ENCODE assay signal across 8 cellular contexts in the genomic region with DNA sequence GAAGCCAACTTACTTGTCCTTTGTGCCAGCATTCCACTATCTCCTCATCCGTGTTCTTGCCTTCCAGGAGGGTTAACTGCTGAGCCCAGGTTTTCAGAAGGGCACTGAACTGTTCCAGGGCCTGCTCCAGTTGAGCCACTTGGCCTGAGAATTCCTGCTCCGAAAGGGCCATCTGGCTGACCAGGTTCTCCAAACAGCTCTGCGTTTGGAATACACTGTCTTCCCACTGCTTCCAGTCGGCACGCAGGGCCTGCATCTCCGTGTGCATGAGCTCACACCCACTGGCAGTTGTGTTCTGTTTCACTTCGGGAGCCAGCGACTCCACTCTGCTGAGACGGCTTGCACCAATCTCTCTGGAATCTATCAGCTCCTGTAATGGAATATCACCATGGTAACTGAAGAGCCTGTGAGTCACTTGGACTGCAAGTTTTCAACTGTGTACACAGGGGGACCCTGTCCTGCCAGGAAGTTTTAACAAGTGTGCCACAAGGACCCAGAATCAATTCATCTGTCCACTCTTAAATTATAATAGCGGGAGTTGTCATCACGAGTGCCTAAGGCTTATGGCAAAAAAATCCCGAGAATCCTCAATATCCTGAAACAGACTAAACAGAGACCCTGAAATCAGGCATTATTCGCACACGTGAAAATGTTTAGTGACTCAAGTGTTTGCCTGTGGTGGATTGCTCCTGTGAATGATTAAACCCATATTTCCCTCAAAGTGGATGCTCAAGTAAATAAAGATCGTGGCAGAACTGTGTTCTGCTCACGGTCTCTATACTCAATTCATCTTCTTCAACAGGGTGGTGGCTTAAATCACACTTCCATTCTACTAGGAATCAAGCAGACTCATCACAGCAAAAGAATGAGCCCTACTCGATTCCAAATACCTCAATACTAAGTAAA.
DNase-seq lines count a peak whose midpoint lies in the region; ATAC-seq, FAIRE-seq and TF ChIP-seq lines count a peak whose summit lies in the region.

No MANE protein-coding gene starts in this region.

- H3K27me3 ChIP-seq in HAP-1 (ENCODE audit: low read depth) (no peaks in the 10 kb centered on the region), astrocyte (ENCODE audit: insufficient read depth, low read length) (no peaks in the 10 kb centered on the region), right atrium auricular region (no peaks in the 10 kb centered on the region)

- peak overlapping the region; percentile 42 for H2AFZ ChIP-seq in astrocyte (ENCODE audit: low read depth, low read length)

- H3K4me1 ChIP-seq in HAP-1 (peaks cover 20% of the 10 kb centered on the region), astrocyte (ENCODE audit: insufficient read depth, low read length) (peaks cover 17% of the 10 kb centered on the region), right atrium auricular region (peaks cover 0 to 11% of the 10 kb centered on the region in 2 donors)

- ATAC-seq in GM21390 (IDR thresholded peaks at IDR 0.05; ENCODE audit: unreplicated experiment) (no peak), HG03521 (IDR thresholded peaks at IDR 0.05; ENCODE audit: unreplicated experiment) (no peak), HG03108 (IDR thresholded peaks at IDR 0.05; ENCODE audit: unreplicated experiment) (no peak)

- DNase-seq in HAP-1 (ENCODE audit: low spot score in 2 of 2) (peak; percentile 37 to 47), astrocyte (ENCODE audit: low read depth) (peak; percentile 97), right atrium auricular region (ENCODE audit: low spot score) (peak; percentile 92), putamen (ENCODE audit: low spot score) (peak; percentile 53), NCI-H1930 (lab: John Stamatoyannopoulos, UW) (no peak)

- peaks cover 8% of the 10 kb centered on the region for H3K36me3 Mint-ChIP-seq in astrocyte (ENCODE audit: low read depth, unreplicated experiment)

- H3K9ac ChIP-seq in astrocyte (ENCODE audit: low read length): peak overlapping the region; percentile 98

- peaks cover 24% of the 10 kb centered on the region for H3K4me1 Mint-ChIP-seq in astrocyte (ENCODE audit: low read depth, unreplicated experiment)

- no peaks in the 10 kb centered on the region for H3K9me3 Mint-ChIP-seq in astrocyte (ENCODE audit: unreplicated experiment)

- H3K4me3 ChIP-seq in HAP-1 (peak overlapping the region; percentile 6; the same call in 1 of the 2 replicates), astrocyte (ENCODE audit: insufficient read depth, low read depth, low read length) (peak overlapping the region; percentile 96), right atrium auricular region (peak overlapping the region; percentile 49 to 54)

- H3K9me3 ChIP-seq in HAP-1 (no peaks in the 10 kb centered on the region), astrocyte (ENCODE audit: insufficient read depth, low read depth, low read length) (no peaks in the 10 kb centered on the region), right atrium auricular region (no peaks in the 10 kb centered on the region)

- TF ChIP-seq CTCF in astrocyte (IDR thresholded peaks at IDR 0.05; ENCODE audit: insufficient read depth, low read depth, low read length): no peak
- no peak for TF ChIP-seq CTCF in right atrium auricular region (IDR thresholded peaks at IDR 0.05)

- H3K79me2 ChIP-seq in astrocyte (ENCODE audit: insufficient read depth, low read length): peaks cover 44% of the 10 kb centered on the region

- H3K27me3 Mint-ChIP-seq in astrocyte (ENCODE audit: low read depth, unreplicated experiment): no peaks in the 10 kb centered on the region

- H3K36me3 ChIP-seq in HAP-1 (replicated peaks): no peaks in the 10 kb centered on the region
- peaks cover 1% of the 10 kb centered on the region for H3K36me3 ChIP-seq in astrocyte (ENCODE audit: insufficient read depth, low read length)
- H3K36me3 ChIP-seq in right atrium auricular region: peaks cover 5% of the 10 kb centered on the region

- H3K27ac ChIP-seq in astrocyte (ENCODE audit: low read depth, low read length): peak overlapping the region; percentile 99
- peak overlapping the region; percentile 84 to 95 for H3K27ac ChIP-seq in right atrium auricular region

- peak overlapping the region; percentile 90 for H3K4me3 Mint-ChIP-seq in astrocyte (ENCODE audit: unreplicated experiment)

- peak overlapping the region; percentile 93 for H3K4me2 ChIP-seq in astrocyte (ENCODE audit: low read length)

- peaks cover 10% of the 10 kb centered on the region for H4K20me1 ChIP-seq in astrocyte (ENCODE audit: insufficient read depth, low read length)

- in situ Hi-C loops in HAP-1 (cut with MboI; ENCODE audit: low sequenced_read_pairs): no loop called here

- H3K27ac Mint-ChIP-seq in astrocyte (ENCODE audit: unreplicated experiment): peak overlapping the region; percentile 100

- FAIRE-seq in astrocyte (lab: Jason Lieb, UNC): peak; percentile 87

Comparison
In these comparisons a context has a peak if more than half of its experiments do, and no peak if none do; other contexts are left out.
1. DNase-seq: peak in HAP-1 (2 of 2), astrocyte (single experiment), right atrium auricular region (single experiment) and putamen (single experiment); none in NCI-H1930 (0 of 2).
2. H3K4me3 ChIP-seq: peak in every context shown above with its lines; median percentile 96 in astrocyte; 52 in right atrium auricular region; 6 in HAP-1.